In the genomic region with DNA sequence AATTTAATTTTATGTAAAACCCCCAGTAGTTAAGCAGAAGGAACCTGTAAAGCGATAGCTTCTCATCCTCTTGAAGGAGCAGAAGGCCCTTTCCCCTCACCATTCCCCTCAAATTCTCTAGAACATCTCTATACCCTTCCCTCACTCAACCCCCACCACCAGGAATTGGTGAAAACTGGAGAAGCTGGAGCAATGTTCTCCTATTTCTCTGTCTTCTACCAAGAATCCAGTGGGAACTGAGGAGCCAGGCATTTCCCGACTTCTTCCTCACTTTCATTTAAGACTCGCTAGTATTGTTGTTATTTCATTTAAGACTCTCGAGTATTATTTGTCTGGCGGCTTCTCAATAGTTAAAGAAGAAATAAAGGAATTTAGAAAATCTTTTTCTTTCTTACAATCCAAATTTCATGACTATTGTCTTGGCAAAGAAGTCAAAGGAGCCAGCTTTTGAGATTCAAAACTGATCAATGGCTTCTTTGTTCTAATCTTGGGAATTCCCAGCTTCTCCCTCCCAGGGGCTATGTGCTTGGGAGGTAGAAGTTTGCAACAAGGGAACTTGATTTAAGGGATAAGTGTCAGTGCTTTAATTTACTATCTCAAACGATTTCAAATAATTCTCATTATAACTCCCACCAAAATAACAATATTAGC, we compare ENCODE assay signal across 1 cellular context.
TF ChIP-seq lines count a peak whose summit lies in the region.

No MANE protein-coding gene starts in this region.

TF ChIP-seq in WTC11, 78 proteins besides CTCF, POLR2A, EP300 and RAD21 (continued from another document):
- TF ChIP-seq, protein P1, sequence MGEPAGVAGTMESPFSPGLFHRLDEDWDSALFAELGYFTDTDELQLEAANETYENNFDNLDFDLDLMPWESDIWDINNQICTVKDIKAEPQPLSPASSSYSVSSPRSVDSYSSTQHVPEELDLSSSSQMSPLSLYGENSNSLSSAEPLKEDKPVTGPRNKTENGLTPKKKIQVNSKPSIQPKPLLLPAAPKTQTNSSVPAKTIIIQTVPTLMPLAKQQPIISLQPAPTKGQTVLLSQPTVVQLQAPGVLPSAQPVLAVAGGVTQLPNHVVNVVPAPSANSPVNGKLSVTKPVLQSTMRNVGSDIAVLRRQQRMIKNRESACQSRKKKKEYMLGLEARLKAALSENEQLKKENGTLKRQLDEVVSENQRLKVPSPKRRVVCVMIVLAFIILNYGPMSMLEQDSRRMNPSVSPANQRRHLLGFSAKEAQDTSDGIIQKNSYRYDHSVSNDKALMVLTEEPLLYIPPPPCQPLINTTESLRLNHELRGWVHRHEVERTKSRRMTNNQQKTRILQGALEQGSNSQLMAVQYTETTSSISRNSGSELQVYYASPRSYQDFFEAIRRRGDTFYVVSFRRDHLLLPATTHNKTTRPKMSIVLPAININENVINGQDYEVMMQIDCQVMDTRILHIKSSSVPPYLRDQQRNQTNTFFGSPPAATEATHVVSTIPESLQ (CRISPR knock-in tag; IDR thresholded peaks at IDR 0.05) = no peak
- TF ChIP-seq MXD4 (CRISPR knock-in tag; IDR thresholded peaks at IDR 0.05; ENCODE audit: borderline replicate concordance) = peak; percentile 75
TF ChIP-seq in WTC11: peak in this region for 5.
